Comparison of ENCODE assay signal across 1 cellular context in genomic region chr19:3184847-3185481, GRCh38.
TF ChIP-seq lines count a peak whose summit lies in the region.

No MANE protein-coding gene starts in this region.

TF ChIP-seq in K562, 482 proteins besides CTCF, POLR2A, EP300 and RAD21 (continued from another document):
- no peak; a peak in 1 of 4 replicates for TF ChIP-seq ZNF639 (CRISPR knock-in tag; conservative IDR thresholded peaks at IDR 0.05 in 1 of 2, IDR thresholded peaks at IDR 0.05 in 1 of 2)
- peak; percentile 97 for TF ChIP-seq HDAC2 (IDR thresholded peaks at IDR 0.05)
- TF ChIP-seq ZFP36 (IDR thresholded peaks at IDR 0.05; ENCODE audit: low read depth, low read length, partially characterized antibody) = peak; percentile 72
- TF ChIP-seq PYGO2 (tag; IDR thresholded peaks at IDR 0.05) = no peak
- peak; percentile 90 for TF ChIP-seq MAFG (tag; conservative IDR thresholded peaks at IDR 0.05)
- no peak for TF ChIP-seq ESRRA (IDR thresholded peaks at IDR 0.05; ENCODE audit: borderline replicate concordance, low read depth)
- no peak for TF ChIP-seq PRMT5 (CRISPR knock-in tag; IDR thresholded peaks at IDR 0.05)
- TF ChIP-seq E2F4 (CRISPR knock-in tag; IDR thresholded peaks at IDR 0.05; ENCODE audit: low read depth) = no peak
- no peak for TF ChIP-seq DNMT1 (IDR thresholded peaks at IDR 0.05)
- TF ChIP-seq TAF15 (IDR thresholded peaks at IDR 0.05; ENCODE audit: low read depth, low read length) = no peak
- TF ChIP-seq CBX8 (IDR thresholded peaks at IDR 0.05; ENCODE audit: borderline replicate concordance, extremely low read depth, low read depth, low read length, poor library complexity, severe bottlenecking) = no peak
- TF ChIP-seq SAP30 (IDR thresholded peaks at IDR 0.05; ENCODE audit: borderline replicate concordance, insufficient read depth, low read depth, low read length, poor library complexity, severe bottlenecking) = peak; percentile 100
- no peak for TF ChIP-seq NCOA2 (IDR thresholded peaks at IDR 0.05; ENCODE audit: partially characterized antibody in 2 of 2)
- no peak for TF ChIP-seq U2AF1 (optimal IDR thresholded peaks at IDR 0.05; ENCODE audit: low read depth, low read length)
- peak; percentile 66; the same call in 1 of the 2 replicates for TF ChIP-seq ATF7 (IDR thresholded peaks at IDR 0.05)
- TF ChIP-seq, protein P1, sequence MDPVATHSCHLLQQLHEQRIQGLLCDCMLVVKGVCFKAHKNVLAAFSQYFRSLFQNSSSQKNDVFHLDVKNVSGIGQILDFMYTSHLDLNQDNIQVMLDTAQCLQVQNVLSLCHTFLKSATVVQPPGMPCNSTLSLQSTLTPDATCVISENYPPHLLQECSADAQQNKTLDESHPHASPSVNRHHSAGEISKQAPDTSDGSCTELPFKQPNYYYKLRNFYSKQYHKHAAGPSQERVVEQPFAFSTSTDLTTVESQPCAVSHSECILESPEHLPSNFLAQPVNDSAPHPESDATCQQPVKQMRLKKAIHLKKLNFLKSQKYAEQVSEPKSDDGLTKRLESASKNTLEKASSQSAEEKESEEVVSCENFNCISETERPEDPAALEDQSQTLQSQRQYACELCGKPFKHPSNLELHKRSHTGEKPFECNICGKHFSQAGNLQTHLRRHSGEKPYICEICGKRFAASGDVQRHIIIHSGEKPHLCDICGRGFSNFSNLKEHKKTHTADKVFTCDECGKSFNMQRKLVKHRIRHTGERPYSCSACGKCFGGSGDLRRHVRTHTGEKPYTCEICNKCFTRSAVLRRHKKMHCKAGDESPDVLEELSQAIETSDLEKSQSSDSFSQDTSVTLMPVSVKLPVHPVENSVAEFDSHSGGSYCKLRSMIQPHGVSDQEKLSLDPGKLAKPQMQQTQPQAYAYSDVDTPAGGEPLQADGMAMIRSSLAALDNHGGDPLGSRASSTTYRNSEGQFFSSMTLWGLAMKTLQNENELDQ (CRISPR knock-in tag; IDR thresholded peaks at IDR 0.05; ENCODE audit: borderline replicate concordance) = no peak
- TF ChIP-seq, protein P2, sequence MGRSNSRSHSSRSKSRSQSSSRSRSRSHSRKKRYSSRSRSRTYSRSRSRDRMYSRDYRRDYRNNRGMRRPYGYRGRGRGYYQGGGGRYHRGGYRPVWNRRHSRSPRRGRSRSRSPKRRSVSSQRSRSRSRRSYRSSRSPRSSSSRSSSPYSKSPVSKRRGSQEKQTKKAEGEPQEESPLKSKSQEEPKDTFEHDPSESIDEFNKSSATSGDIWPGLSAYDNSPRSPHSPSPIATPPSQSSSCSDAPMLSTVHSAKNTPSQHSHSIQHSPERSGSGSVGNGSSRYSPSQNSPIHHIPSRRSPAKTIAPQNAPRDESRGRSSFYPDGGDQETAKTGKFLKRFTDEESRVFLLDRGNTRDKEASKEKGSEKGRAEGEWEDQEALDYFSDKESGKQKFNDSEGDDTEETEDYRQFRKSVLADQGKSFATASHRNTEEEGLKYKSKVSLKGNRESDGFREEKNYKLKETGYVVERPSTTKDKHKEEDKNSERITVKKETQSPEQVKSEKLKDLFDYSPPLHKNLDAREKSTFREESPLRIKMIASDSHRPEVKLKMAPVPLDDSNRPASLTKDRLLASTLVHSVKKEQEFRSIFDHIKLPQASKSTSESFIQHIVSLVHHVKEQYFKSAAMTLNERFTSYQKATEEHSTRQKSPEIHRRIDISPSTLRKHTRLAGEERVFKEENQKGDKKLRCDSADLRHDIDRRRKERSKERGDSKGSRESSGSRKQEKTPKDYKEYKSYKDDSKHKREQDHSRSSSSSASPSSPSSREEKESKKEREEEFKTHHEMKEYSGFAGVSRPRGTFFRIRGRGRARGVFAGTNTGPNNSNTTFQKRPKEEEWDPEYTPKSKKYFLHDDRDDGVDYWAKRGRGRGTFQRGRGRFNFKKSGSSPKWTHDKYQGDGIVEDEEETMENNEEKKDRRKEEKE (IDR thresholded peaks at IDR 0.05; ENCODE audit: borderline replicate concordance in 1 of 2, control insufficient read depth in 1 of 2, low read depth in 2 of 2, low read length in 1 of 2) = no peak
